ENCODE assay signal across 24 cellular contexts in genomic region chr14:83940253-83940652, GRCh38.
DNase-seq lines count a peak whose midpoint lies in the region; ATAC-seq, FAIRE-seq and TF ChIP-seq lines count a peak whose summit lies in the region.
"Had no signal": no experiment of that assay in that cellular context is flagged by ENCODE, and none has a peak within 500 bp of the region (broad histone marks: within the 10 kb centered on the region; RNA-seq: fewer than 3 reads in every experiment).

No MANE protein-coding gene starts in this region.

- no peak overlapping the region for H4K5ac ChIP-seq in H1 (ENCODE audit: insufficient read length, low read depth, low read length)

- H3K4me1 ChIP-seq in H1 (replicated peaks in 1 of 4; ENCODE audit: control insufficient read depth in 3 of 4, insufficient read depth in 4 of 4, low read length in 3 of 4), result no peaks in the 10 kb centered on the region
- H3K4me1 ChIP-seq: ascending aorta, SJCRH30 had no signal

- no peak overlapping the region for H2BK20ac ChIP-seq in H1 (ENCODE audit: low read length)

- no peak for FAIRE-seq in H1 (lab: Jason Lieb, UNC)
- FAIRE-seq: GM18507, H54 had no signal

- no peak overlapping the region for H2BK5ac ChIP-seq in H1 (ENCODE audit: low read depth, low read length)

- H3K4me3 Mint-ChIP-seq in osteocyte (ENCODE audit: unreplicated experiment), result no peak overlapping the region
- H3K4me3 Mint-ChIP-seq: CD4-positive, CD25-positive, alpha-beta regulatory T cell; mesothelial cell of epicardium had no signal

- H4K20me1 ChIP-seq in H1 (replicated peaks in 1 of 2; ENCODE audit: control insufficient read depth in 1 of 2, insufficient read depth in 2 of 2, low read length in 2 of 2), result no peaks in the 10 kb centered on the region

- no peak for TF ChIP-seq POLR2A in H1 (IDR thresholded peaks at IDR 0.05; ENCODE audit: control extremely low read depth in 1 of 2, low read depth in 2 of 2, low read length in 2 of 2)

- no peaks in the 10 kb centered on the region for H3K79me1 ChIP-seq in H1 (ENCODE audit: low read depth, low read length)

- H4K8ac ChIP-seq in H1 (ENCODE audit: extremely low read depth, insufficient read depth, low read length), result no peak overlapping the region

- ATAC-seq in activated naive CD4-positive, alpha-beta T cell treated with anti-CD3 and anti-CD28 coated beads, Interleukin-2, amount 50 U/mL, for 72 hours, result no peak
- ATAC-seq: stimulated activated naive CD8-positive, alpha-beta T cell treated with anti-CD3 and anti-CD28 coated beads, Interleukin-15, Interleukin-2, amounts not matched to agents 100 U/mL and 50 U/mL, for 24 hours had no signal

- no peak overlapping the region for H3K23ac ChIP-seq in H1 (ENCODE audit: insufficient read length)

- H3K9me3 ChIP-seq in H1 (ENCODE audit: insufficient read depth in 2 of 2, low read depth in 1 of 2, low read length in 1 of 2), result peaks cover 13 to 16% of the 10 kb centered on the region in 2 experiments
- H3K9me3 ChIP-seq: ascending aorta, SJCRH30 had no signal

- H3K9me3 Mint-ChIP-seq in osteocyte (ENCODE audit: unreplicated experiment), result peaks cover 17% of the 10 kb centered on the region
- peaks cover 13 to 26% of the 10 kb centered on the region in 2 donors for H3K9me3 Mint-ChIP-seq in activated naive CD4-positive, alpha-beta T cell treated with anti-CD3 and anti-CD28 coated beads, Interleukin-2, amount 50 U/mL, for 72 hours

- H3K4me1 Mint-ChIP-seq in osteocyte (ENCODE audit: unreplicated experiment), result no peaks in the 10 kb centered on the region
- H3K4me1 Mint-ChIP-seq: CD4-positive, CD25-positive, alpha-beta regulatory T cell; mesothelial cell of epicardium had no signal

- H3K18ac ChIP-seq in H1 (ENCODE audit: extremely low read depth, low read length), result no peak overlapping the region

- no peak overlapping the region for H4K91ac ChIP-seq in H1 (replicated peaks; ENCODE audit: insufficient read length, low read length)

- no peak for TF ChIP-seq EP300 in H1 (IDR thresholded peaks at IDR 0.05; ENCODE audit: borderline replicate concordance in 1 of 2, low read depth in 2 of 2, low read length in 2 of 2)

- H2AK5ac ChIP-seq in H1 (ENCODE audit: low read depth, low read length), result no peak overlapping the region

- peak; percentile 54 to 61 for TF ChIP-seq RAD21 in H1 (IDR thresholded peaks at IDR 0.05 in 1 of 2, conservative IDR thresholded peaks at IDR 0.05 in 1 of 2; ENCODE audit: low read depth in 2 of 2, low read length in 2 of 2)

- WGBS in H1 (ENCODE audit: extremely low coverage in 1 of 2, insufficient coverage in 1 of 2, insufficient read length in 1 of 2, insufficient replicate concordance in 2 of 2, low coverage in 1 of 2, low lambda C conversion rate in 2 of 2, missing lambda C conversion rate in 1 of 2), 2 experiments, result 93% methylated on average over 2 of the region's 2 CpGs; no CpG with 5 or more reads in 1 of the 2 experiments

- H3K27me3 ChIP-seq in H1 (replicated peaks in 1 of 4; ENCODE audit: control insufficient read depth in 3 of 4, extremely low read depth in 1 of 4, insufficient read depth in 3 of 4, low read length in 3 of 4), result no peaks in the 10 kb centered on the region
- H3K27me3 ChIP-seq: ascending aorta, SJCRH30 had no signal

- H2AFZ ChIP-seq in H1 (ENCODE audit: low read length), result no peak overlapping the region

- H3K56ac ChIP-seq in H1 (replicated peaks; ENCODE audit: insufficient read length, low read depth, low read length), result no peak overlapping the region

- no peak overlapping the region for H2BK15ac ChIP-seq in H1 (ENCODE audit: low read length)

- no peak overlapping the region for H2BK120ac ChIP-seq in H1 (replicated peaks; ENCODE audit: low read depth, low read length)

- no peak overlapping the region for H3K4ac ChIP-seq in H1 (replicated peaks; ENCODE audit: insufficient read length, low read depth, low read length)

- peak; percentile 63 for TF ChIP-seq CTCF in LNCaP clone FGC (IDR thresholded peaks at IDR 0.05; ENCODE audit: control insufficient read depth, extremely low read depth, insufficient read depth)
- TF ChIP-seq CTCF in H1 (IDR thresholded peaks at IDR 0.05; ENCODE audit: control extremely low read depth in 1 of 3, insufficient read depth in 1 of 3, low read depth in 1 of 3, low read length in 3 of 3), result peak in 2 of 3 experiments; percentile 9 to 19; a peak in 1 of 4 replicates
- TF ChIP-seq CTCF in osteocyte (IDR thresholded peaks at IDR 0.05), result peak; percentile 53

- no peak overlapping the region for H3K4me2 ChIP-seq in H1 (ENCODE audit: insufficient read depth in 1 of 2, low read depth in 2 of 2, low read length in 2 of 2)

- no peak overlapping the region for H3K27ac Mint-ChIP-seq in osteocyte (ENCODE audit: unreplicated experiment)
- no peak overlapping the region for H3K27ac Mint-ChIP-seq in activated naive CD4-positive, alpha-beta T cell treated with anti-CD3 and anti-CD28 coated beads, Interleukin-2, amount 50 U/mL, for 72 hours
- H3K27ac Mint-ChIP-seq: CD4-positive, CD25-positive, alpha-beta regulatory T cell; mesothelial cell of epicardium had no signal

- H3K36me3 Mint-ChIP-seq in osteocyte (ENCODE audit: unreplicated experiment), result no peaks in the 10 kb centered on the region
- peaks cover 4 to 6% of the 10 kb centered on the region in 2 donors for H3K36me3 Mint-ChIP-seq in activated naive CD4-positive, alpha-beta T cell treated with anti-CD3 and anti-CD28 coated beads, Interleukin-2, amount 50 U/mL, for 72 hours
- H3K36me3 Mint-ChIP-seq: CD4-positive, CD25-positive, alpha-beta regulatory T cell had no signal

- no peaks in the 10 kb centered on the region for H3K79me2 ChIP-seq in H1 (ENCODE audit: control insufficient read depth in 1 of 2, insufficient read depth in 2 of 2, low read length in 2 of 2)

- H2BK12ac ChIP-seq in H1 (ENCODE audit: low read depth, low read length), result no peak overlapping the region

- no peak overlapping the region for H3K9ac ChIP-seq in H1 (replicated peaks in 1 of 4; ENCODE audit: extremely low read depth in 1 of 4, low read depth in 3 of 4, low read length in 3 of 4)

- H3K36me3 ChIP-seq in H1 (ENCODE audit: control insufficient read depth in 2 of 4, insufficient read depth in 4 of 4, low read length in 3 of 4), result no peaks in the 10 kb centered on the region
- H3K36me3 ChIP-seq: ascending aorta, SJCRH30 had no signal

- no peak overlapping the region for H3K14ac ChIP-seq in H1 (ENCODE audit: insufficient read length)

- CTCF ChIA-PET in H1 (lab: Charles Lee; ENCODE audit: partially characterized antibody), result no interaction called here

- DNase-seq in NCI-H82 (lab: John Stamatoyannopoulos, UW), result peak; percentile 31
- no peak for DNase-seq in NCI-H82 treated with DMSO at 0.1 percent for 48 hours (lab: John Stamatoyannopoulos, UW; ENCODE audit: unreplicated experiment)
- no peak for DNase-seq in LNCaP clone FGC (ENCODE audit: low read depth)
- DNase-seq in H1 (ENCODE audit: low read depth in 1 of 2, low spot score in 2 of 2), result no peak
- DNase-seq in osteocyte (ENCODE audit: extremely low spot score, unreplicated experiment), result no peak
- no peak for DNase-seq in activated CD4-positive, alpha-beta T cell treated with anti-CD3 and anti-CD28 coated beads for 4 hours
- no peak for DNase-seq in activated naive CD4-positive, alpha-beta T cell treated with anti-CD3 and anti-CD28 coated beads, Interleukin-2, amount 50 U/mL, for 72 hours (ENCODE audit: low spot score in 2 of 2)
- DNase-seq in A172 (ENCODE audit: low spot score), result no peak
- DNase-seq: ACHN; activated naive CD4-positive, alpha-beta T cell treated with Interleukin-2 at 50 U/mL for 16 hours; activated T-cell treated with anti-CD3 and anti-CD28 coated beads for 4 hours; CD4-positive, CD25-positive, alpha-beta regulatory T cell; cortex of kidney; erythroblast; glutamatergic neuron; KG1; NCI-H226; stimulated activated CD4-positive, alpha-beta T cell treated with anti-CD3 and anti-CD28 coated beads, Interleukin-15, amount 100 ng/mL, for 24 hours; stimulated activated naive CD8-positive, alpha-beta T cell treated with anti-CD3 and anti-CD28 coated beads, Interleukin-15, Interleukin-2, amounts not matched to agents 100 U/mL and 50 U/mL, for 24 hours had no signal

- H3K27ac ChIP-seq in H1 (ENCODE audit: low read depth, low read length), result no peak overlapping the region
- H3K27ac ChIP-seq: ascending aorta, SJCRH30 had no signal

- no peak overlapping the region for H3K4me3 ChIP-seq in LNCaP clone FGC (ENCODE audit: low read depth, low read length)
- no peak overlapping the region for H3K4me3 ChIP-seq in H1 (ENCODE audit: extremely low read depth in 1 of 4, insufficient read depth in 2 of 4, low read depth in 3 of 4, low read length in 4 of 4)
- H3K4me3 ChIP-seq: ascending aorta, SJCRH30 had no signal

- no peaks in the 10 kb centered on the region for H3K27me3 Mint-ChIP-seq in osteocyte (ENCODE audit: unreplicated experiment)
- H3K27me3 Mint-ChIP-seq: CD4-positive, CD25-positive, alpha-beta regulatory T cell had no signal

- no peaks in the 10 kb centered on the region for H3K23me2 ChIP-seq in H1 (ENCODE audit: low read depth, low read length)

- POLR2A ChIA-PET in H1 (lab: Charles Lee; ENCODE audit: partially characterized antibody), result no interaction called here

TF ChIP-seq in H1, 55 proteins besides CTCF, POLR2A, EP300 and RAD21:
- TF ChIP-seq RNF2 (IDR thresholded peaks at IDR 0.05; ENCODE audit: borderline replicate concordance, low read depth, low read length, missing control alignments, poor library complexity, severe bottlenecking) (no peak), JUN (IDR thresholded peaks at IDR 0.05; ENCODE audit: low read depth, low read length) (no peak), CBX5 (IDR thresholded peaks at IDR 0.05; ENCODE audit: low read depth, low read length) (no peak), CREB1 (IDR thresholded peaks at IDR 0.05) (no peak), EZH2 (IDR thresholded peaks at IDR 0.05; ENCODE audit: low read depth, low read length, severe bottlenecking) (no peak), E2F6 (IDR thresholded peaks at IDR 0.05) (no peak), ASH2L (IDR thresholded peaks at IDR 0.05; ENCODE audit: low read length) (no peak), CBX8 (IDR thresholded peaks at IDR 0.05; ENCODE audit: borderline replicate concordance, low read depth, low read length) (no peak)
